28 cellular contexts compared by ENCODE assay signal in genomic region chr1:117388328-117388727, GRCh38. TPM values are rescaled to one million over a fixed set of nuclear protein-coding genes. Genes with fewer than 3 reads are reported as not detected.
A peak's percentile ranks its signal among the peaks of the same experiment; 100 is the strongest.
DNase-seq lines count a peak whose midpoint lies in the region; ATAC-seq and TF ChIP-seq lines count a peak whose summit lies in the region.
"Had no signal": no experiment of that assay in that cellular context is flagged by ENCODE, and none has a peak within 500 bp of the region (broad histone marks: within the 10 kb centered on the region; RNA-seq: fewer than 3 reads in every experiment).

No MANE protein-coding gene starts in this region.

- H3K27ac Mint-ChIP-seq in effector memory CD8-positive, alpha-beta T cell, result peak overlapping the region in 1 of 2 donors; percentile 93
- H3K27ac Mint-ChIP-seq: endodermal cell had no signal

- ATAC-seq in effector memory CD8-positive, alpha-beta T cell (replicated peaks), result peak; percentile 52
- ATAC-seq: heart right ventricle, lower lobe of right lung, Panc1, pancreas, upper lobe of right lung had no signal

- H3K9me2 ChIP-seq in Loucy (replicated peaks; ENCODE audit: low read depth, low read length), result no peaks in the 10 kb centered on the region

- H3K4me1 Mint-ChIP-seq in effector memory CD8-positive, alpha-beta T cell (ENCODE audit: low read depth in 2 of 2), result peaks cover 51 to 67% of the 10 kb centered on the region in 2 donors

- H3K27ac ChIP-seq in A673 (ENCODE audit: low read depth, low read length, poor library complexity, severe bottlenecking) (no peak overlapping the region), BLaER1 (no peak overlapping the region)
- H3K27ac ChIP-seq: ascending aorta, cardiac muscle cell, esophagus muscularis mucosa, lower lobe of right lung, pancreas, upper lobe of right lung had no signal

- TF ChIP-seq CTCF in A673 (conservative IDR thresholded peaks at IDR 0.05; ENCODE audit: low read depth, low read length) (no peak), Loucy (conservative IDR thresholded peaks at IDR 0.05; ENCODE audit: low read length) (no peak)

- peak overlapping the region in 1 of 2 donors; percentile 12 for H3K4me3 Mint-ChIP-seq in effector memory CD8-positive, alpha-beta T cell
- H3K4me3 Mint-ChIP-seq: endodermal cell had no signal

- peaks cover 35% of the 10 kb centered on the region for H3K4me1 ChIP-seq in A673 (ENCODE audit: insufficient read depth, low read length, poor library complexity, severe bottlenecking)
- H3K4me1 ChIP-seq in BLaER1, result peaks cover 7% of the 10 kb centered on the region; the same call in 1 of the 2 replicates
- peaks cover 77% of the 10 kb centered on the region for H3K4me1 ChIP-seq in Loucy (ENCODE audit: insufficient read depth, low read length, poor library complexity, severe bottlenecking)
- H3K4me1 ChIP-seq: upper lobe of right lung had no signal

- H3K9ac ChIP-seq in BLaER1, result no peak overlapping the region
- H3K9ac ChIP-seq in Loucy (ENCODE audit: low read depth, low read length, poor library complexity, severe bottlenecking), result peak overlapping the region; percentile 54

- intact Hi-C loops in A673 (cut with micrococcal nuclease; ENCODE audit: unreplicated experiment), result no loop called here

- peaks cover 10% of the 10 kb centered on the region for H3F3A ChIP-seq in Loucy (ENCODE audit: low read depth)

- peaks cover 46% of the 10 kb centered on the region for H4K20me1 ChIP-seq in BLaER1
- H4K20me1 ChIP-seq in Loucy (ENCODE audit: insufficient read depth, low read length, poor library complexity, severe bottlenecking), result no peaks in the 10 kb centered on the region

- CTCF ChIA-PET in A673 (lab: Charles Lee), result interaction anchor here (0.5 kb wide), 1 partner anchor 64 kb away, joined by 5 read pairs; no protein-coding TSS in a partner anchor

- H3K9me3 ChIP-seq in A673 (ENCODE audit: low read depth, low read length, poor library complexity, severe bottlenecking) (peaks cover 8% of the 10 kb centered on the region), BLaER1 (peaks cover 20% of the 10 kb centered on the region), Loucy (ENCODE audit: insufficient read depth, low read depth, low read length) (peaks cover 8% of the 10 kb centered on the region; the same call in 1 of the 2 replicates)
- H3K9me3 ChIP-seq: ascending aorta, pancreas had no signal

- no TSS peak for BruUV-seq in A673 (replicated peaks; lab: Mats Ljungman, UMichigan)

- H3K9me3 Mint-ChIP-seq in effector memory CD8-positive, alpha-beta T cell, result peaks cover 2 to 10% of the 10 kb centered on the region in 2 donors

- H3K27me3 ChIP-seq in A673 (replicated peaks; ENCODE audit: insufficient read depth, low read depth, low read length, poor library complexity) (no peaks in the 10 kb centered on the region), BLaER1 (no peaks in the 10 kb centered on the region), Loucy (ENCODE audit: insufficient read depth, low read length, poor library complexity, severe bottlenecking) (no peaks in the 10 kb centered on the region)
- H3K27me3 ChIP-seq: ascending aorta, cardiac muscle cell, esophagus muscularis mucosa, heart right ventricle, pancreas, upper lobe of right lung had no signal

- H3K27me3 Mint-ChIP-seq in effector memory CD8-positive, alpha-beta T cell, result no peaks in the 10 kb centered on the region

- no peaks in the 10 kb centered on the region for H3K36me3 ChIP-seq in A673 (ENCODE audit: insufficient read depth, low read length, poor library complexity, severe bottlenecking)
- no peaks in the 10 kb centered on the region for H3K36me3 ChIP-seq in BLaER1
- H3K36me3 ChIP-seq in Loucy (ENCODE audit: insufficient read depth, low read length), result no peaks in the 10 kb centered on the region
- H3K36me3 ChIP-seq: ascending aorta, cardiac muscle cell, esophagus muscularis mucosa, heart right ventricle, lower lobe of right lung, pancreas, upper lobe of right lung had no signal

- H3K79me2 ChIP-seq in Loucy (ENCODE audit: insufficient read depth, low read length), result peaks cover 89% of the 10 kb centered on the region

- H2AFZ ChIP-seq in Loucy (ENCODE audit: low read length), result no peak overlapping the region

- H3K36me3 Mint-ChIP-seq in effector memory CD8-positive, alpha-beta T cell (ENCODE audit: insufficient read depth), result no peaks in the 10 kb centered on the region

- H3K4me3 ChIP-seq in A673 (ENCODE audit: low read depth, low read length, poor library complexity, severe bottlenecking) (no peak overlapping the region), BLaER1 (no peak overlapping the region), Loucy (ENCODE audit: low read length, poor library complexity, severe bottlenecking) (peak overlapping the region; percentile 61)
- H3K4me3 ChIP-seq: ascending aorta, cardiac muscle cell, esophagus muscularis mucosa, heart right ventricle, lower lobe of right lung, pancreas, upper lobe of right lung had no signal

- POLR2A ChIA-PET in A673 (lab: Charles Lee; ENCODE audit: low non-redundant PET), result no interaction called here

- H3K4me2 ChIP-seq in BLaER1 (0 out of 2 replicates have a peak overlapping the region, but pooled peaks have one; percentile 0), Loucy (ENCODE audit: low read depth, low read length, poor library complexity, severe bottlenecking) (peak overlapping the region; percentile 80)

- DNase-seq in A673 (ENCODE audit: low spot score) (peak; percentile 63), pons (ENCODE audit: low spot score) (no peak), H4 (ENCODE audit: low spot score) (no peak)
- no peak for DNase-seq in effector memory CD8-positive, alpha-beta T cell
- no peak for DNase-seq in stimulated activated CD4-positive, alpha-beta T cell treated with anti-CD3 and anti-CD28 coated beads, Interleukin-2, amount 100 ng/mL, for 48 hours
- DNase-seq: activated naive CD4-positive, alpha-beta T cell treated with anti-CD3 and anti-CD28 coated beads, Interleukin-2, amount 50 U/mL, for 16 hours; cortex of kidney; endodermal cell; foreskin melanocyte; heart right ventricle; kidney glomerular epithelial cell; lower lobe of right lung; NCI-H1092; NCI-H1694 treated with DMSO at 0.1 percent for 48 hours; NCI-H2171 treated with DMSO at 0.1 percent for 48 hours; NCI-H510A treated with DMSO at 0.1 percent for 48 hours; NK-92 treated with Interleukin-12 subunit alpha and Interleukin-12 subunit beta, amount 100 ng/mL, for 24 hours; pancreas; SIG-M5; small intestine; stimulated activated CD4-positive, alpha-beta T cell treated with anti-CD3 and anti-CD28 coated beads, Interleukin-1b, Interleukin-23, amount 100 ng/mL, for 48 hours; upper lobe of right lung had no signal

RNA-seq across cellular contexts. Expression of gene MAN1A2, which starts 21.1 kb away (rescaled TPM):
- total RNA-seq in A673 (2021), result 27.4 and 31.8 TPM in 2 replicates
- total RNA-seq in H4 (2014; rRNA removed; shearing (Covaris generic)), result 12.7 and 16.0 TPM in 2 replicates
